19 cellular contexts compared by ENCODE assay signal in the genomic region with DNA sequence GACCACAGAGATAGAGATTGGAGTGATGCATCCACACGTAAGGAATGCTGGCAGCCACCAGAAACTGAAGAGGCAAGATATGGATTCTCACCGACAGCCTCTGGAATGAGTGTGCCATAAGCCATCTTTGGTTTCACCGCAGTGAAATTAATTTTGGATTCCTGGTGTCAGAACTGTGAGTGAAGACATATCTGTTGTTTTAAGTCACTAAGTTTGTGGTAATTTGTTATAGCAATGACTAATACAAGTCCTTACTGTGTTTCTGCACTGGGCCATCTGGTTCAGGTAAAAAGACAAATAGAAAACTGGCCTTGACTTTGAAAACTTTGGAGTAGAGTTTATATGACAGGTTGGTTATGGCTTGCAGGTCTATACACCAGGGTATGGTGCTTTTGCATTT.
A peak's percentile ranks its signal among the peaks of the same experiment; 100 is the strongest.
DNase-seq lines count a peak whose midpoint lies in the region; ATAC-seq, FAIRE-seq and TF ChIP-seq lines count a peak whose summit lies in the region.
"Had no signal": no experiment of that assay in that cellular context is flagged by ENCODE, and none has a peak within 500 bp of the region (broad histone marks: within the 10 kb centered on the region; RNA-seq: fewer than 3 reads in every experiment).

No MANE protein-coding gene starts in this region.

- no peak overlapping the region for H3K4ac ChIP-seq in mesenchymal stem cell (ENCODE audit: low read depth in 1 of 2, low read length in 2 of 2)

- H3K4me1 ChIP-seq in mesenchymal stem cell (ENCODE audit: control insufficient read depth, insufficient read depth, low read depth, low read length) (no peaks in the 10 kb centered on the region), HepG2 (ENCODE audit: insufficient read depth, low read length) (no peaks in the 10 kb centered on the region)
- H3K4me1 ChIP-seq: Peyer's patch, vagina had no signal

- peaks cover 6% of the 10 kb centered on the region for H3K4me1 Mint-ChIP-seq in progenitor cell of endocrine pancreas (ENCODE audit: low read depth)

- no peaks in the 10 kb centered on the region for H3K79me2 ChIP-seq in HepG2 (ENCODE audit: insufficient read depth, low read length)

- H4K8ac ChIP-seq in mesenchymal stem cell (ENCODE audit: low read length) = no peak overlapping the region

- no peak overlapping the region for H2AFZ ChIP-seq in mesenchymal stem cell (ENCODE audit: low read depth, low read length)
- no peak overlapping the region for H2AFZ ChIP-seq in HepG2 (ENCODE audit: low read length)

- no peak overlapping the region for H3K23ac ChIP-seq in mesenchymal stem cell (ENCODE audit: low read length in 2 of 2)

- 16% methylated on average over 3 of the region's 3 CpGs for WGBS in mesenchymal stem cell
- 37% methylated on average over 3 of the region's 3 CpGs for WGBS in HepG2 (ENCODE audit: low lambda C conversion rate)

- no peak for TF ChIP-seq POLR2A in HepG2 (IDR thresholded peaks at IDR 0.05; ENCODE audit: insufficient read depth in 1 of 2, low read depth in 2 of 2, low read length in 2 of 2)

- H2BK12ac ChIP-seq in mesenchymal stem cell (ENCODE audit: low read length in 2 of 2) = peak overlapping the region in 1 of 2 experiments; percentile 10

- H3K4me3 Mint-ChIP-seq in progenitor cell of endocrine pancreas (ENCODE audit: low read depth) = no peak overlapping the region
- H3K4me3 Mint-ChIP-seq: activated naive CD8-positive, alpha-beta T cell; activated T-helper 1 cell treated with anti-CD3 and anti-CD28 coated beads, Interleukin-12 subunit alpha, Interleukin-12 subunit beta, Interleukin-2, Interleukin-4 antibody, amounts not matched to agents 30 ng/mL and 10 ng/mL and 1 ng/mL, durations not matched to agents 14 hours and 24 hours and 36 hours; nephron had no signal

- H3K4me2 ChIP-seq in mesenchymal stem cell (ENCODE audit: low read length, poor library complexity, severe bottlenecking) (no peak overlapping the region), HepG2 (ENCODE audit: low read depth, low read length) (no peak overlapping the region)

- no peaks in the 10 kb centered on the region for H3K27me3 ChIP-seq in mesenchymal stem cell (ENCODE audit: control insufficient read depth in 1 of 2, insufficient read depth in 1 of 2, low read length in 2 of 2)
- H3K27me3 ChIP-seq in HepG2 (ENCODE audit: control insufficient read depth in 1 of 2, insufficient read depth in 2 of 2, low read length in 2 of 2) = no peaks in the 10 kb centered on the region; a peak in 1 of 5 replicates
- H3K27me3 ChIP-seq: gastrocnemius medialis, Peyer's patch, vagina had no signal

- POLR2A ChIA-PET in HepG2 (lab: Yijun Ruan, JAX) = no interaction called here

- FAIRE-seq in HepG2 (lab: Jason Lieb, UNC) = no peak

- no peak overlapping the region for H4K91ac ChIP-seq in mesenchymal stem cell (ENCODE audit: low read length)

- no peak overlapping the region for H3K14ac ChIP-seq in mesenchymal stem cell (ENCODE audit: low read length in 2 of 2)

- no peak for TF ChIP-seq RAD21 in HepG2 (CRISPR knock-in tag; IDR thresholded peaks at IDR 0.05)

- H3K36me3 ChIP-seq in mesenchymal stem cell (ENCODE audit: control insufficient read depth in 1 of 2, insufficient read depth in 2 of 2, low read depth in 1 of 2, low read length in 2 of 2) (no peaks in the 10 kb centered on the region), HepG2 (replicated peaks in 1 of 2; ENCODE audit: control insufficient read depth in 1 of 2, insufficient read depth in 2 of 2, low read length in 2 of 2) (no peaks in the 10 kb centered on the region)
- H3K36me3 ChIP-seq: gastrocnemius medialis, Peyer's patch, vagina had no signal

- intact Hi-C loops in HepG2 (cut with micrococcal nuclease; ENCODE audit: unreplicated experiment) = no loop called here

- BruUV-seq in HepG2 (replicated peaks; lab: Mats Ljungman, UMichigan) = no TSS peak

- ATAC-seq in HepG2 (no peak), HG02970 (IDR thresholded peaks at IDR 0.05; ENCODE audit: low FRiP score, unreplicated experiment) (no peak)
- ATAC-seq: gastrocnemius medialis had no signal

- H3K36me3 Mint-ChIP-seq in progenitor cell of endocrine pancreas (ENCODE audit: insufficient read depth) = no peaks in the 10 kb centered on the region
- H3K36me3 Mint-ChIP-seq: activated naive CD8-positive, alpha-beta T cell had no signal

- no peaks in the 10 kb centered on the region for H3K9me3 ChIP-seq in mesenchymal stem cell (ENCODE audit: control insufficient read depth, low read length)
- H3K9me3 ChIP-seq in HepG2 (ENCODE audit: low read length) = no peaks in the 10 kb centered on the region
- H3K9me3 ChIP-seq: gastrocnemius medialis, Peyer's patch, vagina had no signal

- H3K27me3 Mint-ChIP-seq in progenitor cell of endocrine pancreas = no peaks in the 10 kb centered on the region
- H3K27me3 Mint-ChIP-seq: activated naive CD8-positive, alpha-beta T cell had no signal

- H3K9me3 Mint-ChIP-seq in progenitor cell of endocrine pancreas (ENCODE audit: low read depth) = no peaks in the 10 kb centered on the region
- H3K9me3 Mint-ChIP-seq: activated T-helper 1 cell treated with anti-CD3 and anti-CD28 coated beads, Interleukin-12 subunit alpha, Interleukin-12 subunit beta, Interleukin-2, Interleukin-4 antibody, amounts not matched to agents 30 ng/mL and 10 ng/mL and 1 ng/mL, durations not matched to agents 14 hours and 24 hours and 36 hours; nephron had no signal

- no peak overlapping the region for H3K27ac Mint-ChIP-seq in progenitor cell of endocrine pancreas
- H3K27ac Mint-ChIP-seq: activated naive CD8-positive, alpha-beta T cell; activated T-helper 1 cell treated with anti-CD3 and anti-CD28 coated beads, Interleukin-12 subunit alpha, Interleukin-12 subunit beta, Interleukin-2, Interleukin-4 antibody, amounts not matched to agents 30 ng/mL and 10 ng/mL and 1 ng/mL, durations not matched to agents 14 hours and 24 hours and 36 hours; nephron had no signal

- TF ChIP-seq CTCF in HepG2 (CRISPR knock-in tag; IDR thresholded peaks at IDR 0.05) (no peak), progenitor cell of endocrine pancreas (IDR thresholded peaks at IDR 0.05; ENCODE audit: unreplicated experiment) (no peak)

- H3K79me1 ChIP-seq in mesenchymal stem cell (replicated peaks; ENCODE audit: low read length, poor library complexity, severe bottlenecking) = no peaks in the 10 kb centered on the region

- no peaks in the 10 kb centered on the region for H4K20me1 ChIP-seq in HepG2 (ENCODE audit: insufficient read depth, low read length)

- CTCF ChIA-PET in HepG2 (lab: Yijun Ruan, JAX; ENCODE audit: low intra/inter-chr PET ratio, low total read pairs) = no interaction called here

- H2BK120ac ChIP-seq in mesenchymal stem cell (ENCODE audit: low read depth, low read length) = no peak overlapping the region

- H3K9ac ChIP-seq in mesenchymal stem cell (ENCODE audit: low read length) (no peak overlapping the region), HepG2 (ENCODE audit: insufficient read depth, low read depth, low read length) (no peak overlapping the region)

- TF ChIP-seq EP300 in HepG2 (IDR thresholded peaks at IDR 0.05; ENCODE audit: low read depth in 2 of 2, low read length in 2 of 2) (no peak), HepG2 (CRISPR knock-in tag; IDR thresholded peaks at IDR 0.05; ENCODE audit: borderline replicate concordance) (no peak)

- H2AK5ac ChIP-seq in mesenchymal stem cell (ENCODE audit: low read length, severe bottlenecking) = no peak overlapping the region

- H3K27ac ChIP-seq in mesenchymal stem cell (ENCODE audit: low read length, poor library complexity, severe bottlenecking) = no peak overlapping the region
- no peak overlapping the region for H3K27ac ChIP-seq in HepG2 (ENCODE audit: extremely low read length, insufficient read depth, low read length)
- H3K27ac ChIP-seq: gastrocnemius medialis, Peyer's patch, vagina had no signal

- in situ Hi-C loops in HepG2 (cut with HindIII; ENCODE audit: extremely low pct_ligation_motif_present, low pct_unique_long_range_greater_than_20kb) = no loop called here

- H2BK5ac ChIP-seq in mesenchymal stem cell (ENCODE audit: low read depth, low read length, poor library complexity, severe bottlenecking) = no peak overlapping the region

- H3K18ac ChIP-seq in mesenchymal stem cell (ENCODE audit: low read depth in 1 of 2, low read length in 2 of 2) = no peak overlapping the region

- no peak overlapping the region for H2BK15ac ChIP-seq in mesenchymal stem cell (ENCODE audit: low read depth, poor library complexity, severe bottlenecking)

- DNase-seq in AG08396 (ENCODE audit: low spot score) (peak; percentile 5), HS-27A (ENCODE audit: low read depth) (peak; percentile 51), astrocyte of the hippocampus (ENCODE audit: low read depth, low spot score) (peak; percentile 4), mesenchymal stem cell (peak; percentile 86), HepG2 (ENCODE audit: low spot score) (no peak), epidermal melanocyte (ENCODE audit: insufficient read length, low spot score) (no peak), progenitor cell of endocrine pancreas (ENCODE audit: low spot score, unreplicated experiment) (no peak)
- DNase-seq: activated CD4-positive, alpha-beta T cell treated with anti-CD3 and anti-CD28 coated beads for 1 hour; gastrocnemius medialis; NCI-H1930; NCI-H446; Peyer's patch; stimulated activated CD8-positive, alpha-beta memory T cell treated with anti-CD3 and anti-CD28 coated beads, Interleukin-4, amount 100 ng/mL, for 48 hours; substantia nigra had no signal

- H3K4me3 ChIP-seq in mesenchymal stem cell (ENCODE audit: insufficient read depth in 1 of 2, low read depth in 1 of 2, low read length in 2 of 2) (no peak overlapping the region), HepG2 (replicated peaks in 1 of 3; ENCODE audit: insufficient read depth in 1 of 3, low read depth in 2 of 3, low read length in 3 of 3) (no peak overlapping the region)
- H3K4me3 ChIP-seq: gastrocnemius medialis, Peyer's patch, vagina had no signal

TF ChIP-seq in HepG2, 621 proteins besides CTCF, POLR2A, EP300 and RAD21 (continues in another document):
- TF ChIP-seq CBFB (CRISPR knock-in tag; IDR thresholded peaks at IDR 0.05) (no peak), ZNF468 (CRISPR knock-in tag; IDR thresholded peaks at IDR 0.05) (no peak), ZNF563 (CRISPR knock-in tag; IDR thresholded peaks at IDR 0.05) (no peak)
- TF ChIP-seq, protein P1, sequence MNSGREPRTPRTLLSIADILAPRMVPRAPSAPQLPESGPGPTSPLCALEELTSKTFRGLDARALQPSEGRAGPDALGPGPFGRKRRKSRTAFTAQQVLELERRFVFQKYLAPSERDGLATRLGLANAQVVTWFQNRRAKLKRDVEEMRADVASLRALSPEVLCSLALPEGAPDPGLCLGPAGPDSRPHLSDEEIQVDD (CRISPR knock-in tag; IDR thresholded peaks at IDR 0.05; ENCODE audit: borderline replicate concordance) = no peak

Comparison
In these comparisons a context has a peak if more than half of its experiments do, and no peak if none do; other contexts are left out.
1. DNase-seq: peak in AG08396 (single experiment), HS-27A (single experiment), astrocyte of the hippocampus (single experiment) and mesenchymal stem cell (single experiment); none in HepG2 (single experiment), epidermal melanocyte (single experiment) and progenitor cell of endocrine pancreas (single experiment).